In the genomic region with DNA sequence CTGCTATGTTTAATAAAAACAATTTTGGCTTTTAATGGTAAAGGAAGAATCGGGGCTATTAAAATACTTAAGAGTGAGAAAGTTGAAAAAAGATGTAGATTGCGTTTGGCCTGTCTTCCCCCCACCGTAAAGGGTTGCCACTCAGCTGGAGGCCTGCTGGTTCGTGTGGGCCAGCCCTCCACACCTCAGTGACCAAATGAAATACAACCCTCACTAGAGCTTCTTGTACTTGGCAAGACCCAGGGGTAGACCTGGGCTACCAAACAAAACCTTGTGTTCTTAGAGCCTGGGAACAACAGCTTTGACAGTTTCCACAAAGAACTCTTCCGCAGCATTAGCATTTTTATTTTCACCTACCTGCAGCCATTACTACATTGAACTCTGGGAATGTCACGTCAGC, we compare ENCODE assay signal across 35 cellular contexts.
"Had no signal": no experiment of that assay in that cellular context is flagged by ENCODE, and none has a peak within 500 bp of the region (broad histone marks: within the 10 kb centered on the region; RNA-seq: fewer than 3 reads in every experiment).

No MANE protein-coding gene starts in this region.

- H3K36me3 Mint-ChIP-seq: activated CD4-positive, alpha-beta memory T cell treated with anti-CD3 and anti-CD28 coated beads for 36 hours; activated CD8-positive, alpha-beta memory T cell treated with anti-CD3 and anti-CD28 coated beads, Interleukin-2, amount 10 ng/mL, durations not matched to agents 7 days and 5 days; activated naive CD4-positive, alpha-beta T cell treated with anti-CD3 and anti-CD28 coated beads, Interleukin-2, amount 50 U/mL, for 24 hours had no signal

- H3K4me1 Mint-ChIP-seq: activated naive CD4-positive, alpha-beta T cell treated with anti-CD3 and anti-CD28 coated beads, Interleukin-2, amount 50 U/mL, for 24 hours; T-helper 17 cell had no signal

- H3K27ac Mint-ChIP-seq: activated B cell treated with CpG ODN at 0.5 μM for 24 hours; activated CD4-positive, alpha-beta memory T cell treated with anti-CD3 and anti-CD28 coated beads for 36 hours; activated CD8-positive, alpha-beta memory T cell treated with anti-CD3 and anti-CD28 coated beads, Interleukin-2, amount 10 ng/mL, durations not matched to agents 7 days and 5 days; activated CD8-positive, alpha-beta T cell treated with anti-CD3 and anti-CD28 coated beads, Interleukin-2, amount 10 ng/mL, durations not matched to agents 7 days and 5 days; activated naive CD4-positive, alpha-beta T cell treated with anti-CD3 and anti-CD28 coated beads for 36 hours; activated naive CD4-positive, alpha-beta T cell treated with anti-CD3 and anti-CD28 coated beads, Interleukin-2, amount 50 U/mL, for 24 hours; activated naive CD8-positive, alpha-beta T cell treated with anti-CD3 and anti-CD28 coated beads for 36 hours; activated naive CD8-positive, alpha-beta T cell treated with anti-CD3 and anti-CD28 coated beads, Interleukin-2, amount 50 U/mL, for 24 hours; activated T-helper 1 cell treated with anti-CD3 and anti-CD28 coated beads, Interleukin-12 subunit alpha, Interleukin-12 subunit beta, Interleukin-2, Interleukin-4 antibody, amounts not matched to agents 30 ng/mL and 10 ng/mL and 1 ng/mL, durations not matched to agents 14 hours and 24 hours and 36 hours; activated T-helper 2 cell treated with anti-CD3 and anti-CD28 coated beads, Interferon-gamma antibody, Interleukin-2, Interleukin-4, amounts not matched to agents 10 μg/mL and 5 μg/mL and 100 μg/mL, durations not matched to agents 14 hours and 24 hours and 36 hours; effector memory CD8-positive, alpha-beta T cell; T-helper 17 cell; T-helper 2 cell treated with Interferon-gamma antibody and Interleukin-4, amounts not matched to agents 5 μg/mL and 100 μg/mL, for 36 hours had no signal

- DNase-seq: activated B cell treated with CpG ODN at 0.5 μM for 24 hours; activated CD4-positive, alpha-beta memory T cell treated with anti-CD3 and anti-CD28 coated beads for 36 hours; activated CD4-positive, alpha-beta T cell treated with anti-CD3 and anti-CD28 coated beads for 48 hours; activated CD8-positive, alpha-beta memory T cell treated with anti-CD3 and anti-CD28 coated beads, Interleukin-2, amount 10 ng/mL, durations not matched to agents 7 days and 5 days; activated CD8-positive, alpha-beta memory T cell treated with anti-CD3 and anti-CD28 coated beads, Interleukin-2, amount 50 U/mL, for 4 hours; activated CD8-positive, alpha-beta T cell treated with anti-CD3 and anti-CD28 coated beads, Interleukin-2, amount 10 ng/mL, durations not matched to agents 7 days and 5 days; activated effector memory CD4-positive, alpha-beta T cell treated with anti-CD3 and anti-CD28 coated beads, Interleukin-2, amount 50 U/mL, for 16 hours; activated naive CD4-positive, alpha-beta T cell treated with anti-CD3 and anti-CD28 coated beads for 36 hours; activated naive CD8-positive, alpha-beta T cell treated with anti-CD3 and anti-CD28 coated beads for 36 hours; activated naive CD8-positive, alpha-beta T cell treated with anti-CD3 and anti-CD28 coated beads, Interleukin-2, amount 50 U/mL, for 24 hours; activated T-cell treated with anti-CD3 and anti-CD28 coated beads, Interleukin-2, amount 50 U/mL, for 1 hour; activated T-cell treated with anti-CD3 and anti-CD28 coated beads, Interleukin-2, amount 50 U/mL, for 48 hours; adrenal gland; amygdala; aorta; body of pancreas; caudate nucleus; cortex of kidney; dermis blood vessel endothelial cell; effector CD4-positive, alpha-beta T cell; effector memory CD8-positive, alpha-beta T cell; erythroblast; foreskin keratinocyte; gastrocnemius medialis; glutamatergic neuron; T-helper 1 cell; T-helper 17 cell; T1000; WERI-Rb-1 had no signal

- H3K9me3 Mint-ChIP-seq: activated B cell treated with CpG ODN at 0.5 μM for 24 hours; activated CD4-positive, alpha-beta memory T cell treated with anti-CD3 and anti-CD28 coated beads for 36 hours; activated naive CD4-positive, alpha-beta T cell treated with anti-CD3 and anti-CD28 coated beads for 36 hours; activated naive CD4-positive, alpha-beta T cell treated with anti-CD3 and anti-CD28 coated beads, Interleukin-2, amount 50 U/mL, for 24 hours; activated T-helper 1 cell treated with anti-CD3 and anti-CD28 coated beads, Interleukin-12 subunit alpha, Interleukin-12 subunit beta, Interleukin-2, Interleukin-4 antibody, amounts not matched to agents 30 ng/mL and 10 ng/mL and 1 ng/mL, durations not matched to agents 14 hours and 24 hours and 36 hours; effector memory CD8-positive, alpha-beta T cell had no signal

- H3K4me1 ChIP-seq: adrenal gland, body of pancreas, esophagus muscularis mucosa, foreskin keratinocyte, gastrocnemius medialis had no signal

- H3K4me3 ChIP-seq: adrenal gland, body of pancreas, esophagus muscularis mucosa, gastrocnemius medialis had no signal

- H3K4me3 Mint-ChIP-seq: activated B cell treated with CpG ODN at 0.5 μM for 24 hours; activated CD4-positive, alpha-beta memory T cell treated with anti-CD3 and anti-CD28 coated beads for 36 hours; activated CD8-positive, alpha-beta memory T cell treated with anti-CD3 and anti-CD28 coated beads, Interleukin-2, amount 10 ng/mL, durations not matched to agents 7 days and 5 days; activated CD8-positive, alpha-beta T cell treated with anti-CD3 and anti-CD28 coated beads, Interleukin-2, amount 10 ng/mL, durations not matched to agents 7 days and 5 days; activated naive CD4-positive, alpha-beta T cell treated with anti-CD3 and anti-CD28 coated beads for 36 hours; activated naive CD4-positive, alpha-beta T cell treated with anti-CD3 and anti-CD28 coated beads, Interleukin-2, amount 50 U/mL, for 24 hours; activated naive CD8-positive, alpha-beta T cell treated with anti-CD3 and anti-CD28 coated beads for 36 hours; activated naive CD8-positive, alpha-beta T cell treated with anti-CD3 and anti-CD28 coated beads, Interleukin-2, amount 50 U/mL, for 24 hours; activated T-helper 1 cell treated with anti-CD3 and anti-CD28 coated beads, Interleukin-12 subunit alpha, Interleukin-12 subunit beta, Interleukin-2, Interleukin-4 antibody, amounts not matched to agents 30 ng/mL and 10 ng/mL and 1 ng/mL, durations not matched to agents 14 hours and 24 hours and 36 hours; effector memory CD8-positive, alpha-beta T cell; T-helper 17 cell; T-helper 2 cell treated with Interferon-gamma antibody and Interleukin-4, amounts not matched to agents 5 μg/mL and 100 μg/mL, for 36 hours had no signal

- H3K27ac ChIP-seq: adrenal gland, body of pancreas, esophagus muscularis mucosa, foreskin keratinocyte, gastrocnemius medialis, WERI-Rb-1 had no signal

- H3K9me3 ChIP-seq: adrenal gland, body of pancreas, esophagus muscularis mucosa, gastrocnemius medialis had no signal

- H3K36me3 ChIP-seq: adrenal gland, esophagus muscularis mucosa, gastrocnemius medialis, WERI-Rb-1 had no signal

- H3K27me3 ChIP-seq: adrenal gland, body of pancreas, esophagus muscularis mucosa, foreskin keratinocyte, gastrocnemius medialis had no signal

- ATAC-seq: activated CD4-positive, CD25-positive, alpha-beta regulatory T cell treated with anti-CD3 and anti-CD28 coated beads, Interleukin-2, amount 50 U/mL, for 24 hours; activated CD8-positive, alpha-beta memory T cell treated with anti-CD3 and anti-CD28 coated beads, Interleukin-2, amount 10 ng/mL, durations not matched to agents 7 days and 5 days; activated CD8-positive, alpha-beta T cell treated with anti-CD3 and anti-CD28 coated beads, Interleukin-2, amount 10 ng/mL, durations not matched to agents 7 days and 5 days; activated naive CD8-positive, alpha-beta T cell treated with anti-CD3 and anti-CD28 coated beads, Interleukin-2, amount 50 U/mL, for 24 hours; body of pancreas; effector memory CD8-positive, alpha-beta T cell; foreskin keratinocyte; gastrocnemius medialis; T-helper 17 cell had no signal
